20 cellular contexts compared by ENCODE assay signal in the genomic region with DNA sequence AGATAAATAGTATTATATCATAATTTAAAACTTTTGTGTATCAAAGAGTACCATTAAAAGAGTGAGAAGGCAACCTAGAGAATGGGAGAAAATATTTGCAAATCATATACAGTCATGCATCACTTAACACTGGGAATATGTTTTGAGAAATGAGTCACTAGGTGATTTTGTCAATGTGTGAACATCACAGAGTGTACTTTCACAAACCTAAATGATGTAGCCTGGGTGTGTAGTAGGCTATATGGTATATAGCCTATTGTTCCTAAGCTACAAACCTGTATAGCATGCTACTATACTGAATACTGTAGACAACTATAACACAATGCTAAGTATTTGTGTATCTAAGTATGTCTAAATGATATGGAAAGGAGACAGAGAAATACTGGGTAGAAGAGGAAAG. TPM values are rescaled to one million over a fixed set of nuclear protein-coding genes. Genes with fewer than 3 reads are reported as not detected.
A peak's percentile ranks its signal among the peaks of the same experiment; 100 is the strongest.
DNase-seq lines count a peak whose midpoint lies in the region; ATAC-seq and TF ChIP-seq lines count a peak whose summit lies in the region.
"Had no signal": no experiment of that assay in that cellular context is flagged by ENCODE, and none has a peak within 500 bp of the region (broad histone marks: within the 10 kb centered on the region; RNA-seq: fewer than 3 reads in every experiment).

No MANE protein-coding gene starts in this region.

- no peaks in the 10 kb centered on the region for H3K9me3 ChIP-seq in adipocyte (ENCODE audit: control insufficient read depth, low read length)
- no peaks in the 10 kb centered on the region for H3K9me3 ChIP-seq in ascending aorta
- no peaks in the 10 kb centered on the region for H3K9me3 ChIP-seq in HAP-1
- H3K9me3 ChIP-seq: SJSA1 had no signal

- H3K27ac ChIP-seq in ascending aorta: no peak overlapping the region
- H3K27ac ChIP-seq: C4-2B, PC-9, SJSA1 had no signal

- H3K27me3 ChIP-seq in adipocyte (replicated peaks; ENCODE audit: control insufficient read depth, insufficient read depth, low read length): no peaks in the 10 kb centered on the region
- H3K27me3 ChIP-seq in ascending aorta: no peaks in the 10 kb centered on the region
- peaks cover 5% of the 10 kb centered on the region; the same call in 1 of the 2 replicates for H3K27me3 ChIP-seq in HAP-1 (ENCODE audit: low read depth)

- H3K9ac ChIP-seq in adipocyte (ENCODE audit: low read length): no peak overlapping the region

- peak; percentile 90 to 91 for ATAC-seq in natural killer cell treated with Interleukin-12 subunit alpha and Interleukin-12 subunit beta and Interleukin-15 and Interleukin-18, amount 100 ng/mL, for 72 hours
- ATAC-seq in natural killer cell: no peak
- ATAC-seq: HepG2 had no signal

- peaks cover 26 to 36% of the 10 kb centered on the region in 2 donors for H3K4me1 Mint-ChIP-seq in natural killer cell treated with Interleukin-12 subunit alpha and Interleukin-12 subunit beta and Interleukin-15 and Interleukin-18, amount 100 ng/mL, for 72 hours (ENCODE audit: low read depth in 2 of 2)
- no peaks in the 10 kb centered on the region for H3K4me1 Mint-ChIP-seq in natural killer cell

- in situ Hi-C loops in HAP-1 (cut with MboI; ENCODE audit: low sequenced_read_pairs): no loop called here

- H3K4me3 ChIP-seq in adipocyte (ENCODE audit: low read length) (no peak overlapping the region), ascending aorta (no peak overlapping the region), HAP-1 (no peak overlapping the region)
- H3K4me3 ChIP-seq: PC-9, SJSA1 had no signal

- no peaks in the 10 kb centered on the region for H3K27me3 Mint-ChIP-seq in natural killer cell treated with Interleukin-12 subunit alpha and Interleukin-12 subunit beta and Interleukin-15 and Interleukin-18, amount 100 ng/mL, for 72 hours
- H3K27me3 Mint-ChIP-seq in natural killer cell (ENCODE audit: low read depth in 2 of 2): peaks cover 0 to 6% of the 10 kb centered on the region in 2 donors

- H3K9me3 Mint-ChIP-seq in natural killer cell treated with Interleukin-12 subunit alpha and Interleukin-12 subunit beta and Interleukin-15 and Interleukin-18, amount 100 ng/mL, for 72 hours: peaks cover 3% of the 10 kb centered on the region
- no peaks in the 10 kb centered on the region for H3K9me3 Mint-ChIP-seq in natural killer cell

- intact Hi-C loops in natural killer cell (cut with micrococcal nuclease): no loop called here
- intact Hi-C loops in ascending aorta (cut with DNase I): no loop called here

- peak overlapping the region; percentile 20 for H3K4me3 Mint-ChIP-seq in natural killer cell treated with Interleukin-12 subunit alpha and Interleukin-12 subunit beta and Interleukin-15 and Interleukin-18, amount 100 ng/mL, for 72 hours
- no peak overlapping the region for H3K4me3 Mint-ChIP-seq in natural killer cell

- DNase-seq in natural killer cell treated with Interleukin-12 subunit alpha and Interleukin-12 subunit beta and Interleukin-15 and Interleukin-18, amount 100 ng/mL, for 72 hours (ENCODE audit: low spot score): no peak
- no peak for DNase-seq in natural killer cell
- peak; percentile 48 for DNase-seq in adipocyte (ENCODE audit: low read depth)
- peak; percentile 11 for DNase-seq in fibroblast of peridontal ligament (ENCODE audit: extremely low read depth)
- DNase-seq in ascending aorta (ENCODE audit: low spot score in 2 of 2): no peak
- no peak for DNase-seq in HAP-1 (ENCODE audit: low spot score in 2 of 2)
- no peak for DNase-seq in HuH-7 (ENCODE audit: low spot score)
- DNase-seq: AML-193, DND-41, H7, Kasumi-1, MM.1S, NCI-H1092, NCI-H146, NCI-H2029 treated with DMSO at 0.1 percent for 48 hours, NCI-H2171 had no signal

- peak overlapping the region; percentile 59 to 96 for H3K27ac Mint-ChIP-seq in natural killer cell treated with Interleukin-12 subunit alpha and Interleukin-12 subunit beta and Interleukin-15 and Interleukin-18, amount 100 ng/mL, for 72 hours
- H3K27ac Mint-ChIP-seq in natural killer cell: no peak overlapping the region

- H3K36me3 ChIP-seq in adipocyte (ENCODE audit: control insufficient read depth, insufficient read depth, low read length, severe bottlenecking): no peaks in the 10 kb centered on the region
- H3K36me3 ChIP-seq in ascending aorta: no peaks in the 10 kb centered on the region
- no peaks in the 10 kb centered on the region for H3K36me3 ChIP-seq in HAP-1 (replicated peaks)
- H3K36me3 ChIP-seq: SJSA1 had no signal

- peaks cover 4% of the 10 kb centered on the region for H3K36me3 Mint-ChIP-seq in natural killer cell treated with Interleukin-12 subunit alpha and Interleukin-12 subunit beta and Interleukin-15 and Interleukin-18, amount 100 ng/mL, for 72 hours
- H3K36me3 Mint-ChIP-seq in natural killer cell: no peaks in the 10 kb centered on the region

- TF ChIP-seq CTCF in natural killer cell (IDR thresholded peaks at IDR 0.05) (no peak), ascending aorta (IDR thresholded peaks at IDR 0.05) (no peak)

- H3K4me1 ChIP-seq in adipocyte (ENCODE audit: control insufficient read depth, insufficient read depth, low read length) (no peaks in the 10 kb centered on the region), ascending aorta (no peaks in the 10 kb centered on the region), HAP-1 (no peaks in the 10 kb centered on the region)
- H3K4me1 ChIP-seq: SJSA1 had no signal

RNA-seq across cellular contexts. Expression of a gene that starts 48.0 kb away (rescaled TPM):
- 100 to 1,000 TPM; 116 to 133 TPM for total RNA-seq in natural killer cell treated with Interleukin-12 subunit alpha and Interleukin-12 subunit beta and Interleukin-15 and Interleukin-18, amount 100 ng/mL, for 72 hours
- 10 to 100 TPM; 75.2 to 95.7 (median 79.8) TPM for total RNA-seq in natural killer cell
- total RNA-seq in ascending aorta: 18.4 TPM

Comparison
In these comparisons a context has a peak if more than half of its experiments do, and no peak if none do; other contexts are left out.
1. ATAC-seq: peak in natural killer cell treated with Interleukin-12 subunit alpha and Interleukin-12 subunit beta and Interleukin-15 and Interleukin-18, amount 100 ng/mL, for 72 hours (2 of 2); none in natural killer cell (0 of 3).
2. H3K27ac Mint-ChIP-seq: peak in natural killer cell treated with Interleukin-12 subunit alpha and Interleukin-12 subunit beta and Interleukin-15 and Interleukin-18, amount 100 ng/mL, for 72 hours (2 of 2); none in natural killer cell (0 of 2).
3. DNase-seq: peak in adipocyte (single experiment) and fibroblast of peridontal ligament (single experiment); none in natural killer cell treated with Interleukin-12 subunit alpha and Interleukin-12 subunit beta and Interleukin-15 and Interleukin-18, amount 100 ng/mL, for 72 hours (single experiment), natural killer cell (single experiment), ascending aorta (0 of 2), HAP-1 (0 of 2) and HuH-7 (single experiment).